8 cellular contexts compared by ENCODE assay signal in the genomic region with DNA sequence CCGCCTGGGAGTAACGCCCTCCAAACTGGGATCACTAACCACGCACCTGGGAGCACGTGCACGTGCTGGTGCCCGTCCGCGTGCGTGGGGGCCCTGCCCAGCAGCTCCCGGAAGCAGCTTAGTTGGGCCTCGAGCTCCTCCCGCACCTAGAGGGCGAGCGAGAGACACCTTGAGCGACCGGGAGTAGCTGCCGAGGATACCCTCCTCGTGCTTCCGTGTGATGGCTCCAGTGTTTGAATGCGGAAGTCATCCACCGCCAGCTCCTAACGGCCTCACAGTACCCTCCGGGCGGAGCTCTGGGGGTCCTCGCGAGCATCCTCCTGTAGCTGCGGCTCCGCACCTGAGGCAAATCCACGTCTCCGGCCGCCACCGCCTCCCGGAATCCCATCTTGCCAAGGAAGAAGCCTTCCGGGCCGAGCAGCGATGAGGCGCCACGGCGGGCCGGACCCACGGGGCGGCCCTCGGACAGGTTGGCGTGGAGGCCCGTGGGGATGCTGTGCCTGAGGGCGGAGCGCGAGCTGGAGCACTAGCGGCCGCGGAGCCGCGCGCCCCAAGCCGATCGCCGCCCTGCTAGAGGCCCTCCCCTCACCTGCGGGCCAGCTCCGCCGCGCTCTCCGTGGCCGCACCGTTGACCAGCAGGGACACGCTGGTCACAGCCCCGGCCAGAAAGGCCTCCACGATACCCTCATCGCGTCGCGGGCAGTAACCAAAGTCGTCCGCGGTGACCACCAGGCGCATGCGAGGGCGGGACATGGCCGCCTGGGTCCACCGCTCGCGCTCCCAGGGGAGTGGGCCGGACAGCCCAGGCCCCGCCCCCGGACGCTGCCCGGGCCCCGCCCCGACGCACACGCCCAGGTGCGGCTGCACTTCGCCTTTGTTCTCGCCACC. TPM values are rescaled to one million over a fixed set of nuclear protein-coding genes. Genes with fewer than 3 reads are reported as not detected.
DNase-seq lines count a peak whose midpoint lies in the region; ATAC-seq and TF ChIP-seq lines count a peak whose summit lies in the region.

A gene with protein sequence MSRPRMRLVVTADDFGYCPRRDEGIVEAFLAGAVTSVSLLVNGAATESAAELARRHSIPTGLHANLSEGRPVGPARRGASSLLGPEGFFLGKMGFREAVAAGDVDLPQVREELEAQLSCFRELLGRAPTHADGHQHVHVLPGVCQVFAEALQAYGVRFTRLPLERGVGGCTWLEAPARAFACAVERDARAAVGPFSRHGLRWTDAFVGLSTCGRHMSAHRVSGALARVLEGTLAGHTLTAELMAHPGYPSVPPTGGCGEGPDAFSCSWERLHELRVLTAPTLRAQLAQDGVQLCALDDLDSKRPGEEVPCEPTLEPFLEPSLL (minus strand): TSS at position 761 of the 888 bp plus-strand sequence. CDS start 8 bp downstream, at position 753.

- H3K27me3 ChIP-seq in gastroesophageal sphincter, result no peaks in the 10 kb centered on the region

- H3K36me3 ChIP-seq in gastroesophageal sphincter, result peaks cover 0 to 5% of the 10 kb centered on the region in 2 donors

- no peaks in the 10 kb centered on the region; the same call in 1 of the 2 replicates for H3K9me3 Mint-ChIP-seq in HFFc6

- H3K4me1 ChIP-seq in gastroesophageal sphincter, result peaks cover 0 to 36% (median 8%) of the 10 kb centered on the region in 3 donors

- peaks cover 8% of the 10 kb centered on the region for H3K36me3 Mint-ChIP-seq in HFFc6 (ENCODE audit: low read depth)

- TF ChIP-seq CTCF in HFFc6 (IDR thresholded peaks at IDR 0.05), result peak; percentile 94; the same call in 1 of the 2 replicates
- peak in 3 of 4 experiments; percentile 40 to 97 (median 80) for TF ChIP-seq CTCF in gastroesophageal sphincter (IDR thresholded peaks at IDR 0.05)

- H3K4me1 Mint-ChIP-seq in HFFc6 (ENCODE audit: low read depth), result peaks cover 17% of the 10 kb centered on the region

- ATAC-seq in gastroesophageal sphincter, result peak; percentile 97

- WGBS in gastroesophageal sphincter (ENCODE audit: low coverage in 1 of 2), 2 donors, result 4% methylated on average over 4 of the region's 93 CpGs; no CpG with 5 or more reads in 1 of the 2 donors

- H3K27ac Mint-ChIP-seq in HFFc6, result peak within 1 kb of the TSS; percentile 81

- H3K9me3 ChIP-seq in gastroesophageal sphincter, result no peaks in the 10 kb centered on the region

- in situ Hi-C loops in SK-MEL-5 (cut with HindIII; ENCODE audit: low pct_unique_long_range_greater_than_20kb, low sequenced_read_pairs), result no loop called here

- peak within 1 kb of the TSS in 3 of 4 donors; percentile 79 to 87 (median 83) for H3K27ac ChIP-seq in gastroesophageal sphincter

- DNase-seq in HFFc6, result peak; percentile 86
- peak; percentile 97 for DNase-seq in NAMALWA (ENCODE audit: low spot score)
- DNase-seq in SK-MEL-5 (ENCODE audit: low read depth, low spot score), result peak; percentile 93
- DNase-seq in activated naive CD4-positive, alpha-beta T cell treated with Interleukin-2 at 50 U/mL for 16 hours, result peak; percentile 96
- peak in 55 of 56 donors; percentile 34 to 93 (median 77) for DNase-seq in nucleus accumbens (lab: John Stamatoyannopoulos, UW)
- DNase-seq in superior temporal gyrus (ENCODE audit: extremely low spot score), result peak; percentile 91

- peak; percentile 42 to 46 for TF ChIP-seq POLR2A in gastroesophageal sphincter (IDR thresholded peaks at IDR 0.05)

- no peak for TF ChIP-seq EP300 in gastroesophageal sphincter (IDR thresholded peaks at IDR 0.05)

- H3K4me3 ChIP-seq in GM08714 (ENCODE audit: low read length) (peak within 1 kb of the TSS; percentile 86), gastroesophageal sphincter (peak within 1 kb of the TSS; percentile 41 to 98)

- H3K4me3 Mint-ChIP-seq in HFFc6, result peak within 1 kb of the TSS; percentile 90

- peaks cover 12% of the 10 kb centered on the region for H3K27me3 Mint-ChIP-seq in HFFc6 (ENCODE audit: insufficient read depth)

RNA-seq across cellular contexts. Expression of the gene that starts here (rescaled TPM):
- total RNA-seq in HFFc6 (2021; fragmentation: NEBNext Ultra II Directional; extraction: Animal tissue kit (Norgen Biotek cat#: 25700)), result 10 to 100 TPM; 18.6 to 29.5 (median 20.0) TPM
- 32.2 and 34.6 TPM in 2 replicates for total RNA-seq in SK-MEL-5 (2014; rRNA removed; shearing (Covaris generic))
- polyA plus RNA-seq in SK-MEL-5 (2015; cell fraction: cytosol; rRNA removed), result 82.1 and 94.7 TPM in 2 replicates
- 70.7 and 87.5 TPM in 2 replicates for polyA plus RNA-seq in SK-MEL-5 (2015; cell fraction: nucleus; rRNA removed)
- 10 to 100 TPM; 13.1 to 23.6 (median 22.1) TPM for total RNA-seq in gastroesophageal sphincter

Comparison
In these comparisons a context has a peak if more than half of its experiments do, and no peak if none do; other contexts are left out.
1. Peak in every context shown above with its lines: DNase-seq, ATAC-seq, H3K4me3 ChIP-seq and H3K27ac ChIP-seq.